29 cellular contexts compared by ENCODE assay signal in genomic region chr16:35570946-35571345, GRCh38.
"Had no signal": no experiment of that assay in that cellular context is flagged by ENCODE, and none has a peak within 500 bp of the region (broad histone marks: within the 10 kb centered on the region; RNA-seq: fewer than 3 reads in every experiment).

No MANE protein-coding gene starts in this region.

- H3K27ac Mint-ChIP-seq: activated CD4-positive, alpha-beta memory T cell treated with anti-CD3 and anti-CD28 coated beads for 36 hours; activated CD4-positive, alpha-beta T cell treated with anti-CD3 and anti-CD28 coated beads for 36 hours; activated CD4-positive, alpha-beta T cell treated with anti-CD3 and anti-CD28 coated beads, Interleukin-2, amount 10 ng/mL, durations not matched to agents 24 days and 14 days; activated CD8-positive, alpha-beta memory T cell treated with anti-CD3 and anti-CD28 coated beads, Interleukin-2, amount 10 ng/mL, durations not matched to agents 7 days and 5 days; activated CD8-positive, alpha-beta T cell treated with anti-CD3 and anti-CD28 coated beads, Interleukin-2, amount 10 ng/mL, durations not matched to agents 7 days and 5 days; activated naive CD4-positive, alpha-beta T cell treated with anti-CD3 and anti-CD28 coated beads, Interleukin-2, amount 10 ng/mL, durations not matched to agents 7 days and 5 days; activated naive CD4-positive, alpha-beta T cell treated with anti-CD3 and anti-CD28 coated beads, Interleukin-2, amount 50 U/mL, for 72 hours; activated naive CD8-positive, alpha-beta T cell treated with anti-CD3 and anti-CD28 coated beads, Interleukin-2, amount 10 ng/mL, durations not matched to agents 7 days and 5 days; activated T-cell treated with anti-CD3 and anti-CD28 coated beads, Interleukin-2, amount 50 U/mL, for 72 hours; brain; T-helper 2 cell treated with Interferon-gamma antibody and Interleukin-4, amounts not matched to agents 5 μg/mL and 100 μg/mL, for 36 hours had no signal

- ATAC-seq: activated CD4-positive, alpha-beta T cell treated with anti-CD3 and anti-CD28 coated beads for 36 hours; activated CD8-positive, alpha-beta memory T cell treated with anti-CD3 and anti-CD28 coated beads, Interleukin-2, amount 10 ng/mL, durations not matched to agents 7 days and 5 days; activated CD8-positive, alpha-beta T cell treated with anti-CD3 and anti-CD28 coated beads, Interleukin-2, amount 10 ng/mL, durations not matched to agents 7 days and 5 days; activated naive CD4-positive, alpha-beta T cell treated with anti-CD3 and anti-CD28 coated beads, Interleukin-2, amount 50 U/mL, for 72 hours; activated T-cell treated with anti-CD3 and anti-CD28 coated beads, Interleukin-2, amount 50 U/mL, for 72 hours had no signal

- H3K27me3 Mint-ChIP-seq: activated CD4-positive, alpha-beta memory T cell treated with anti-CD3 and anti-CD28 coated beads for 36 hours; activated CD4-positive, alpha-beta T cell treated with anti-CD3 and anti-CD28 coated beads for 36 hours; activated CD4-positive, alpha-beta T cell treated with anti-CD3 and anti-CD28 coated beads, Interleukin-2, amount 10 ng/mL, durations not matched to agents 24 days and 14 days; activated CD8-positive, alpha-beta memory T cell treated with anti-CD3 and anti-CD28 coated beads, Interleukin-2, amount 10 ng/mL, durations not matched to agents 7 days and 5 days; activated naive CD4-positive, alpha-beta T cell treated with anti-CD3 and anti-CD28 coated beads, Interleukin-2, amount 10 ng/mL, durations not matched to agents 7 days and 5 days; activated naive CD8-positive, alpha-beta T cell treated with anti-CD3 and anti-CD28 coated beads, Interleukin-2, amount 10 ng/mL, durations not matched to agents 7 days and 5 days; brain had no signal

- H3K36me3 Mint-ChIP-seq: activated CD4-positive, alpha-beta memory T cell treated with anti-CD3 and anti-CD28 coated beads for 36 hours; activated naive CD4-positive, alpha-beta T cell treated with anti-CD3 and anti-CD28 coated beads, Interleukin-2, amount 10 ng/mL, durations not matched to agents 7 days and 5 days; activated naive CD8-positive, alpha-beta T cell treated with anti-CD3 and anti-CD28 coated beads, Interleukin-2, amount 10 ng/mL, durations not matched to agents 7 days and 5 days; brain had no signal

- H3K4me3 Mint-ChIP-seq: activated CD4-positive, alpha-beta memory T cell treated with anti-CD3 and anti-CD28 coated beads for 36 hours; activated CD4-positive, alpha-beta T cell treated with anti-CD3 and anti-CD28 coated beads for 36 hours; activated CD4-positive, alpha-beta T cell treated with anti-CD3 and anti-CD28 coated beads, Interleukin-2, amount 10 ng/mL, durations not matched to agents 24 days and 14 days; activated CD8-positive, alpha-beta memory T cell treated with anti-CD3 and anti-CD28 coated beads, Interleukin-2, amount 10 ng/mL, durations not matched to agents 7 days and 5 days; activated CD8-positive, alpha-beta T cell treated with anti-CD3 and anti-CD28 coated beads, Interleukin-2, amount 10 ng/mL, durations not matched to agents 7 days and 5 days; activated naive CD4-positive, alpha-beta T cell treated with anti-CD3 and anti-CD28 coated beads, Interleukin-2, amount 10 ng/mL, durations not matched to agents 7 days and 5 days; activated naive CD8-positive, alpha-beta T cell treated with anti-CD3 and anti-CD28 coated beads, Interleukin-2, amount 10 ng/mL, durations not matched to agents 7 days and 5 days; activated T-cell treated with anti-CD3 and anti-CD28 coated beads, Interleukin-2, amount 50 U/mL, for 72 hours; brain; T-helper 2 cell treated with Interferon-gamma antibody and Interleukin-4, amounts not matched to agents 5 μg/mL and 100 μg/mL, for 36 hours had no signal

- H3K27me3 ChIP-seq: ascending aorta, breast epithelium, cardiac muscle cell, colonic mucosa had no signal

- H3K4me3 ChIP-seq: ascending aorta, breast epithelium, cardiac muscle cell, colonic mucosa had no signal

- H3K27ac ChIP-seq: ascending aorta, breast epithelium, cardiac muscle cell, colonic mucosa, epithelial cell of prostate had no signal

- DNase-seq: activated CD4-positive, alpha-beta memory T cell treated with anti-CD3 and anti-CD28 coated beads for 36 hours; activated CD4-positive, alpha-beta T cell treated with anti-CD3 and anti-CD28 coated beads for 36 hours; activated CD4-positive, alpha-beta T cell treated with anti-CD3 and anti-CD28 coated beads, Interleukin-2, amount 10 ng/mL, durations not matched to agents 24 days and 14 days; activated CD4-positive, CD25-positive, alpha-beta regulatory T cell; activated CD4-positive, CD25-positive, alpha-beta regulatory T cell treated with anti-CD3 and anti-CD28 coated beads, Interleukin-2, amount 50 U/mL, for 72 hours; activated CD8-positive, alpha-beta memory T cell treated with anti-CD3 and anti-CD28 coated beads, Interleukin-2, amount 10 ng/mL, durations not matched to agents 7 days and 5 days; activated CD8-positive, alpha-beta memory T cell treated with anti-CD3 and anti-CD28 coated beads, Interleukin-2, amount 50 U/mL, for 4 hours; activated CD8-positive, alpha-beta T cell treated with anti-CD3 and anti-CD28 coated beads, Interleukin-2, amount 10 ng/mL, durations not matched to agents 7 days and 5 days; activated gamma-delta T cell; activated naive CD4-positive, alpha-beta T cell; activated naive CD4-positive, alpha-beta T cell treated with anti-CD3 and anti-CD28 coated beads, Interleukin-2, amount 10 ng/mL, durations not matched to agents 7 days and 5 days; activated naive CD8-positive, alpha-beta T cell treated with anti-CD3 and anti-CD28 coated beads, Interleukin-2, amount 10 ng/mL, durations not matched to agents 7 days and 5 days; activated T-cell treated with anti-CD3 and anti-CD28 coated beads, Interleukin-2, amount 50 U/mL, for 1 hour; activated T-cell treated with anti-CD3 and anti-CD28 coated beads, Interleukin-2, amount 50 U/mL, for 72 hours; central memory CD4-positive, alpha-beta T cell; cerebellar nuclear complex; colonic mucosa; effector CD8-positive, alpha-beta T cell; foreskin fibroblast; head of caudate nucleus; hypothalamus; T1000 had no signal

- H3K4me1 Mint-ChIP-seq: activated CD4-positive, alpha-beta T cell treated with anti-CD3 and anti-CD28 coated beads for 36 hours; activated CD4-positive, alpha-beta T cell treated with anti-CD3 and anti-CD28 coated beads, Interleukin-2, amount 10 ng/mL, durations not matched to agents 24 days and 14 days; activated CD8-positive, alpha-beta memory T cell treated with anti-CD3 and anti-CD28 coated beads, Interleukin-2, amount 10 ng/mL, durations not matched to agents 7 days and 5 days; activated naive CD4-positive, alpha-beta T cell treated with anti-CD3 and anti-CD28 coated beads, Interleukin-2, amount 10 ng/mL, durations not matched to agents 7 days and 5 days; activated naive CD8-positive, alpha-beta T cell treated with anti-CD3 and anti-CD28 coated beads, Interleukin-2, amount 10 ng/mL, durations not matched to agents 7 days and 5 days; brain had no signal
